Comparison of ENCODE assay signal across 9 cellular contexts in genomic region chr9:23825700-23826099, GRCh38.
A peak's percentile ranks its signal among the peaks of the same experiment; 100 is the strongest.
DNase-seq lines count a peak whose midpoint lies in the region; ATAC-seq and TF ChIP-seq lines count a peak whose summit lies in the region.
"Had no signal": no experiment of that assay in that cellular context is flagged by ENCODE, and none has a peak within 500 bp of the region (broad histone marks: within the 10 kb centered on the region; RNA-seq: fewer than 3 reads in every experiment).

No MANE protein-coding gene starts in this region.

- H3K36me3 Mint-ChIP-seq in stimulated activated naive B cell treated with anti-CD40 and anti-IgM and Interleukin-4, amounts not matched to agents 10 μg/mL and 1 μg/mL and 100 μg/mL, for 72 hours: peaks cover 0 to 3% of the 10 kb centered on the region in 2 donors

- H3K27ac ChIP-seq in VCaP: peak overlapping the region; percentile 65

- ATAC-seq in GM21737 (IDR thresholded peaks at IDR 0.05; ENCODE audit: unreplicated experiment): no peak
- no peak for ATAC-seq in stimulated activated naive B cell treated with anti-CD40 and anti-IgM and Interleukin-4, amounts not matched to agents 10 μg/mL and 1 μg/mL and 100 μg/mL, for 72 hours (replicated peaks)

- no peak overlapping the region for H3K27ac Mint-ChIP-seq in stimulated activated naive B cell treated with anti-CD40 and anti-IgM and Interleukin-4, amounts not matched to agents 10 μg/mL and 1 μg/mL and 100 μg/mL, for 72 hours

- DNase-seq in EH (ENCODE audit: low read depth) (peak; percentile 1), foreskin fibroblast (peak in 1 of 2 donors; percentile 5), retinal pigment epithelial cell (ENCODE audit: low read depth) (no peak), NCI-H345 (lab: John Stamatoyannopoulos, UW) (no peak), midbrain (lab: John Stamatoyannopoulos, UW) (no peak)
- no peak for DNase-seq in stimulated activated naive B cell treated with anti-CD40 and anti-IgM and Interleukin-4, amounts not matched to agents 10 μg/mL and 1 μg/mL and 100 μg/mL, for 72 hours
- DNase-seq: Kasumi-1 had no signal

- no peaks in the 10 kb centered on the region for H3K4me1 Mint-ChIP-seq in stimulated activated naive B cell treated with anti-CD40 and anti-IgM and Interleukin-4, amounts not matched to agents 10 μg/mL and 1 μg/mL and 100 μg/mL, for 72 hours

- peaks cover 18 to 37% of the 10 kb centered on the region in 2 donors for H3K27me3 Mint-ChIP-seq in stimulated activated naive B cell treated with anti-CD40 and anti-IgM and Interleukin-4, amounts not matched to agents 10 μg/mL and 1 μg/mL and 100 μg/mL, for 72 hours

- H3K4me3 ChIP-seq in foreskin fibroblast (ENCODE audit: low read depth in 1 of 2, low read length in 2 of 2) (peak overlapping the region; percentile 42 to 57), retinal pigment epithelial cell (ENCODE audit: low read length) (peak overlapping the region; percentile 66)

- H3K4me3 Mint-ChIP-seq in stimulated activated naive B cell treated with anti-CD40 and anti-IgM and Interleukin-4, amounts not matched to agents 10 μg/mL and 1 μg/mL and 100 μg/mL, for 72 hours: no peak overlapping the region

- peaks cover 0 to 6% of the 10 kb centered on the region in 2 donors for H3K9me3 Mint-ChIP-seq in stimulated activated naive B cell treated with anti-CD40 and anti-IgM and Interleukin-4, amounts not matched to agents 10 μg/mL and 1 μg/mL and 100 μg/mL, for 72 hours

- TF ChIP-seq CTCF in VCaP (conservative IDR thresholded peaks at IDR 0.05): no peak
- TF ChIP-seq CTCF in foreskin fibroblast (IDR thresholded peaks at IDR 0.05; ENCODE audit: low read depth, low read length): no peak
- TF ChIP-seq CTCF in retinal pigment epithelial cell (conservative IDR thresholded peaks at IDR 0.05; ENCODE audit: low read depth, low read length): no peak
